In genomic region chr4:3575426-3576369, GRCh38 we compare ENCODE assay signal across 7 cellular contexts. TPM values are rescaled to one million over a fixed set of nuclear protein-coding genes. Genes with fewer than 3 reads are reported as not detected.
DNase-seq lines count a peak whose midpoint lies in the region; ATAC-seq, FAIRE-seq and TF ChIP-seq lines count a peak whose summit lies in the region.
"Not testable (repeated sequence)": the region's sequence is repeated elsewhere in the genome, so short reads cannot be mapped to it uniquely, and the experiment has no call there.

No MANE protein-coding gene starts in this region.

- peak; percentile 83 for FAIRE-seq in bronchial epithelial cell (lab: Jason Lieb, UNC)

- not testable (repeated sequence) for H3K4me3 ChIP-seq in HEK293 (ENCODE audit: low read depth, low read length); bronchial epithelial cell (ENCODE audit: low read depth, low read length)

- not testable (repeated sequence) for H3K27ac ChIP-seq in HEK293 (ENCODE audit: extremely low read depth, low read depth, low read length)

- H3K36me3 Mint-ChIP-seq in stimulated activated memory B cell treated with anti-CD40 and anti-IgM and Interleukin-4, amounts not matched to agents 10 μg/mL and 1 μg/mL and 100 μg/mL, for 72 hours, result not testable (repeated sequence)

- H3K4me3 Mint-ChIP-seq in stimulated activated memory B cell treated with anti-CD40 and anti-IgM and Interleukin-4, amounts not matched to agents 10 μg/mL and 1 μg/mL and 100 μg/mL, for 72 hours, result not testable (repeated sequence)

- ATAC-seq in sciatic nerve, result not testable (repeated sequence)
- ATAC-seq in stimulated activated memory B cell treated with anti-CD40 and anti-IgM and Interleukin-4, amounts not matched to agents 10 μg/mL and 1 μg/mL and 100 μg/mL, for 72 hours, result peak; percentile 26

- peaks cover 15% of the 10 kb centered on the region for H3K9me3 Mint-ChIP-seq in stimulated activated memory B cell treated with anti-CD40 and anti-IgM and Interleukin-4, amounts not matched to agents 10 μg/mL and 1 μg/mL and 100 μg/mL, for 72 hours

- peaks cover 31% of the 10 kb centered on the region for H3K27me3 Mint-ChIP-seq in stimulated activated memory B cell treated with anti-CD40 and anti-IgM and Interleukin-4, amounts not matched to agents 10 μg/mL and 1 μg/mL and 100 μg/mL, for 72 hours

- not testable (repeated sequence) for TF ChIP-seq CTCF in HEK293 (tag by site-specific recombination; IDR thresholded peaks at IDR 0.05); bronchial epithelial cell (IDR thresholded peaks at IDR 0.05; ENCODE audit: insufficient read depth, low read length, severe bottlenecking)

- H3K36me3 ChIP-seq in HEK293 (ENCODE audit: control insufficient read depth in 2 of 2, insufficient read depth in 1 of 2, low read length in 2 of 2); bronchial epithelial cell (ENCODE audit: control insufficient read depth, insufficient read depth, low read length): not testable (repeated sequence)

- peak; percentile 6 for DNase-seq in NCI-H69 (lab: John Stamatoyannopoulos, UW)
- not testable (repeated sequence) for DNase-seq in bronchial epithelial cell (ENCODE audit: low read depth)
- peak; percentile 21 for DNase-seq in left kidney (ENCODE audit: low read depth, low spot score)
- peak; percentile 83 for DNase-seq in mesenteric fat pad (ENCODE audit: low spot score)
- DNase-seq in sciatic nerve (ENCODE audit: low spot score), result peak; percentile 47

- not testable (repeated sequence) for H3K4me1 Mint-ChIP-seq in stimulated activated memory B cell treated with anti-CD40 and anti-IgM and Interleukin-4, amounts not matched to agents 10 μg/mL and 1 μg/mL and 100 μg/mL, for 72 hours

- H3K4me1 ChIP-seq in HEK293 (ENCODE audit: control insufficient read depth, insufficient read depth, low read length), result not testable (repeated sequence)

- not testable (repeated sequence) for H3K9me3 ChIP-seq in HEK293 (ENCODE audit: control insufficient read depth, insufficient read depth, low read depth, low read length)

- not testable (repeated sequence) for H3K27me3 ChIP-seq in bronchial epithelial cell (ENCODE audit: control insufficient read depth, insufficient read depth, low read length)

- not testable (repeated sequence) for H3K27ac Mint-ChIP-seq in stimulated activated memory B cell treated with anti-CD40 and anti-IgM and Interleukin-4, amounts not matched to agents 10 μg/mL and 1 μg/mL and 100 μg/mL, for 72 hours

- POLR2A ChIA-PET in HEK293 (lab: Yijun Ruan, JAX), result not testable (repeated sequence)

- intact Hi-C loops in sciatic nerve (cut with DNase I), result not testable (repeated sequence)

- CTCF ChIA-PET in HEK293 (lab: Yijun Ruan, JAX), result not testable (repeated sequence)

TF ChIP-seq in HEK293, 187 proteins besides CTCF, POLR2A, EP300 and RAD21:
- TF ChIP-seq ZFHX2 (tag by site-specific recombination; conservative IDR thresholded peaks at IDR 0.05) (peak; percentile 28; the same call in 1 of the 2 replicates), EGR2 (tag by site-specific recombination; IDR thresholded peaks at IDR 0.05; ENCODE audit: low read depth) (peak; percentile 63)

RNA-seq across cellular contexts. Expression of gene LRPAP1, which starts 43.5 kb away (rescaled TPM):
- total RNA-seq in bronchial epithelial cell (53.7 and 106 TPM in 2 replicates), mesenteric fat pad (116 TPM), sciatic nerve (105 TPM)
